8 cellular contexts compared by ENCODE assay signal in the genomic region with DNA sequence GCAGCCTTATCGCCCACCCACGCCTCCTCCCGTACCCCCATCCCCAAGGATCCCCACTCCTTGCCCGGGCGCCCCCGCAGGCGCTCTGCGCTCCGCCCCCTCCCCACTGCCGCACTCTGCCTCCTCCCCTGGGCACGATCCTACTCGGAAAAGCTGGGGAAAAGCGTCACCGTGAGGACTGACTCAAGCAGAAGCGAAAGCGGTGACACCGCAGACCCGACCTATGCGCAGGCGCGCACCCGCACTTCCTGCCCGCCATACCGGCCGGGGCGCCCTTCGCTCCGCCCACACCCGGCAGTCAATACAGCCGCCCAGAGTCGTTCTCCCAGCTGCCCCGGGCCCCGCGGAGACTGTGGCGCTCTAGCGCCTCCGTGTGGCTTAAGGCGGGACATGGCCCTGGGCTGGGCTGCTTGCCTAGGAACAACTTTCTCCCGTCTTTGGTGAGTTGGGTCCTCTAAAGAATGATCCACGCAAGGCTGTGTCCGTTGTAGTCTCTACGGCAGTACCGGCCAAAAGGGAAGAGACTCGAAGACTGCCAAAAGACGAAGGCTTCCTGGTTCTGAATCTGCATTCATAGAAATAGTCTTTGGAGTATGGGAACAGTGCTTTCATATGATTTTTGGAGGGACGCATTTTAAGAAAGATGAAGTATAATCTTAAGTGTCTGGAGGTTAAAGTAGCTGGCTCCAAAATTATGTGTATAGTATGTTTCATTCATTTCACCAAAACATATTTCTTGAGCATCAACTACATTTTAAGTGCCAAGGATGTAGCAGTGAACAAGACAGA. TPM values are rescaled to one million over a fixed set of nuclear protein-coding genes. Genes with fewer than 3 reads are reported as not detected.
DNase-seq lines count a peak whose midpoint lies in the region; ATAC-seq, FAIRE-seq and TF ChIP-seq lines count a peak whose summit lies in the region.

TSS of gene OMA1 (minus strand) at position 207 of the 789 bp plus-strand sequence. CDS start 7,432 bp downstream, outside the sequence.

- H3K27me3 Mint-ChIP-seq in endothelial cell (ENCODE audit: unreplicated experiment), result peaks cover 2% of the 10 kb centered on the region

- no peaks in the 10 kb centered on the region for H3F3A ChIP-seq in OCI-LY1 (ENCODE audit: insufficient read depth, low read length)

- H3K36me3 Mint-ChIP-seq in endothelial cell (ENCODE audit: low read depth, unreplicated experiment), result no peaks in the 10 kb centered on the region

- peak within 1 kb of the TSS; percentile 90; the same call in 1 of the 2 replicates for H2AFZ ChIP-seq in OCI-LY1 (ENCODE audit: low read length)

- H3K9me2 ChIP-seq in OCI-LY1 (ENCODE audit: low read depth, low read length), result no peaks in the 10 kb centered on the region

- DNase-seq in D721Med (ENCODE audit: insufficient read length, low spot score) (peak; percentile 41), endothelial cell (ENCODE audit: low spot score) (peak; percentile 99), middle frontal gyrus (ENCODE audit: extremely low spot score, low spot score) (peak; percentile 92)
- DNase-seq in activated CD8-positive, alpha-beta memory T cell treated with anti-CD3 and anti-CD28 coated beads, Interleukin-2, amount 50 U/mL, for 48 hours, result peak; percentile 98
- peak; percentile 93 to 96 for DNase-seq in stimulated activated CD8-positive, alpha-beta memory T cell treated with anti-CD3 and anti-CD28 coated beads, Interleukin-4, amount 100 ng/mL, for 1 hour (ENCODE audit: low read depth in 2 of 2, low spot score in 1 of 2)

- peak within 1 kb of the TSS; percentile 83 for H3K4me2 ChIP-seq in OCI-LY1 (ENCODE audit: low read length)

- WGBS in HUES64, result 3% methylated on average over 46 of the region's 46 CpGs

- H3K9me3 Mint-ChIP-seq in endothelial cell (ENCODE audit: unreplicated experiment), result no peaks in the 10 kb centered on the region

- FAIRE-seq in D721Med (lab: Jason Lieb, UNC), result no peak

- peak within 1 kb of the TSS; percentile 96 for H3K27ac Mint-ChIP-seq in endothelial cell (ENCODE audit: unreplicated experiment)

- peak within 1 kb of the TSS; percentile 74 for H3K4me3 ChIP-seq in HUES64 (ENCODE audit: low read length)
- peak within 1 kb of the TSS; percentile 91 for H3K4me3 ChIP-seq in OCI-LY1 (ENCODE audit: low read depth, low read length, poor library complexity, severe bottlenecking)

- H3K4me1 Mint-ChIP-seq in endothelial cell (ENCODE audit: unreplicated experiment), result peaks cover 12% of the 10 kb centered on the region

- peaks cover 9% of the 10 kb centered on the region for H3K4me1 ChIP-seq in HUES64 (ENCODE audit: insufficient read depth, low read length)
- peaks cover 17% of the 10 kb centered on the region for H3K4me1 ChIP-seq in OCI-LY1 (ENCODE audit: insufficient read depth, low read length, severe bottlenecking)

- H3K27me3 ChIP-seq in HUES64 (ENCODE audit: insufficient read depth, low read length), result no peaks in the 10 kb centered on the region
- H3K27me3 ChIP-seq in OCI-LY1 (ENCODE audit: insufficient read depth, low read length), result peaks cover 5% of the 10 kb centered on the region

- no peaks in the 10 kb centered on the region for H4K20me1 ChIP-seq in OCI-LY1 (ENCODE audit: insufficient read depth, low read length)

- H3K4me3 Mint-ChIP-seq in endothelial cell (ENCODE audit: unreplicated experiment), result peak within 1 kb of the TSS; percentile 92

- H3K36me3 ChIP-seq in HUES64 (ENCODE audit: insufficient read depth, low read length) (no peaks in the 10 kb centered on the region), OCI-LY1 (ENCODE audit: insufficient read depth, low read length) (no peaks in the 10 kb centered on the region)

- H3K9me3 ChIP-seq in HUES64 (ENCODE audit: insufficient read depth, low read depth, low read length) (no peaks in the 10 kb centered on the region), OCI-LY1 (ENCODE audit: low read length) (no peaks in the 10 kb centered on the region)

- H3K79me2 ChIP-seq in OCI-LY1 (ENCODE audit: insufficient read depth, low read length), result 0 out of 2 replicates have a peak, but pooled peaks cover 4% of the 10 kb centered on the region

- ATAC-seq in GM21423 (IDR thresholded peaks at IDR 0.05; ENCODE audit: unreplicated experiment), result peak; percentile 96

- peak within 1 kb of the TSS; percentile 72 for H3K9ac ChIP-seq in HUES64 (ENCODE audit: low read depth, low read length)
- peak within 1 kb of the TSS; percentile 89 for H3K9ac ChIP-seq in OCI-LY1 (ENCODE audit: low read length)

- H3K27ac ChIP-seq in HUES64 (ENCODE audit: low read depth, low read length) (peak within 1 kb of the TSS; percentile 43), OCI-LY1 (ENCODE audit: low read depth, low read length, poor library complexity, severe bottlenecking) (peak within 1 kb of the TSS; percentile 29)

- TF ChIP-seq CTCF in D721Med (IDR thresholded peaks at IDR 0.05; ENCODE audit: insufficient read depth, missing control alignments), result peak; percentile 86
- TF ChIP-seq CTCF in OCI-LY1 (IDR thresholded peaks at IDR 0.05; ENCODE audit: low read length), result peak; percentile 95
- peak; percentile 86 for TF ChIP-seq CTCF in endothelial cell (IDR thresholded peaks at IDR 0.05; ENCODE audit: unreplicated experiment)

RNA-seq across cellular contexts. Expression of gene OMA1, which starts in this region (rescaled TPM):
- 11.8 TPM for polyA plus RNA-seq in HUES64 (2013, experiment 1 of 2)
- 9.9 TPM for polyA plus RNA-seq in HUES64 (2013, experiment 2 of 2)
- 7.6 TPM for total RNA-seq in endothelial cell (ENCODE audit: unreplicated experiment)

Comparison
In these comparisons a context has a peak if more than half of its experiments do, and no peak if none do; other contexts are left out.
1. Peak in every context shown above with its lines: DNase-seq, ATAC-seq, H3K4me3 ChIP-seq and H3K27ac ChIP-seq.
2. DNase-seq: peak in every context shown above with its lines; median percentile 99 in endothelial cell; 98 in activated CD8-positive, alpha-beta memory T cell treated with anti-CD3 and anti-CD28 coated beads, Interleukin-2, amount 50 U/mL, for 48 hours; 94 in stimulated activated CD8-positive, alpha-beta memory T cell treated with anti-CD3 and anti-CD28 coated beads, Interleukin-4, amount 100 ng/mL, for 1 hour; 92 in middle frontal gyrus; 41 in D721Med.